Comparison of ENCODE assay signal across 9 cellular contexts in the genomic region with DNA sequence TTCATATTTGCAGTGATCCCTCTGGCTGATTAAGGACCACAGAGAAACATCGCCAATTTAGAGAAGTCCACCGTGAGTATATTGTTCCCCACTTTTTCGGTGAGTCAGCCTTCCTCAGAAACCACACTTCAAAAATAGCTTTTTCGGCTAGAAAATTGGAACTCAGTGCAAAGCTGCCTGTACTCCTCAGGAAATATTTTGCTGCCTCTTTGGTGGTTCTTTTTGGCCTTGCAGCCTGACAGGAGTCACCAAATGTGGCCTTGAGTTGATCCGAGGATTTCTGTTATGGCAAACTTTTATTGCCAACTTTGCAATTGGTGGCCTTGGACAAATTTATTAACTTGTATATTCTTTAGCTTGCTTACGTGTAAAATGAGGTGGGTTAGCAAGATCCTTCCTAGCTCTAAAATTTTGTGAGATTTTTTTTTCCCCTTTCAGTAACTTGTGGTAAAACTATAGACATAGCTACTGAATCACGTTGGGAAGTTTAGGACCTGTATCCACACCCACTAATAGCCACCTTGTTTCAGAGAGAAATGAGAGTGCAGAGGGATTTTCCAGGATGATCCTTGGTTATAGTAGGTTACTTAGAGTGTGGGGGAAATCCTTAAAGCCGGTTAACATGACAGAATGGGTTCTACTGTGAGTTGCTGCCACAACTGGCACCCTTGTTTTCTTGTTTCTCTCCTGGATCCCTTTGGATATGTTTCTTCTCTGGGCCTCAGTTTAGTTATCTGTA. TPM values are rescaled to one million over a fixed set of nuclear protein-coding genes. Genes with fewer than 3 reads are reported as not detected.
DNase-seq lines count a peak whose midpoint lies in the region; ATAC-seq and TF ChIP-seq lines count a peak whose summit lies in the region.
"Had no signal": no experiment of that assay in that cellular context is flagged by ENCODE, and none has a peak within 500 bp of the region (broad histone marks: within the 10 kb centered on the region; RNA-seq: fewer than 3 reads in every experiment).

No MANE protein-coding gene starts in this region.

- peak; percentile 22 to 25 for ATAC-seq in stimulated activated naive B cell treated with anti-CD40 and anti-IgM and Interleukin-4, amounts not matched to agents 10 μg/mL and 1 μg/mL and 100 μg/mL, for 72 hours (replicated peaks)

- H3K36me3 Mint-ChIP-seq in stimulated activated naive B cell treated with anti-CD40 and anti-IgM and Interleukin-4, amounts not matched to agents 10 μg/mL and 1 μg/mL and 100 μg/mL, for 72 hours, result peaks cover 24 to 44% of the 10 kb centered on the region in 2 donors

- H3K4me1 ChIP-seq in GM23248 (ENCODE audit: insufficient read depth), result peaks cover 25% of the 10 kb centered on the region
- peaks cover 4% of the 10 kb centered on the region for H3K4me1 ChIP-seq in hepatocyte (ENCODE audit: insufficient read depth)

- WGBS in GM23248 (ENCODE audit: low coverage in 1 of 2, low lambda C conversion rate in 2 of 2, missing lambda C conversion rate in 2 of 2), 2 experiments, result 25% methylated on average over 8 of the region's 8 CpGs
- 92% methylated on average over 8 of the region's 8 CpGs for WGBS in hepatocyte (ENCODE audit: low lambda C conversion rate, missing lambda C conversion rate)

- peaks cover 22% of the 10 kb centered on the region for H3F3A ChIP-seq in GM23248 (ENCODE audit: insufficient read depth)

- peaks cover 0 to 2% of the 10 kb centered on the region in 2 donors for H3K9me3 Mint-ChIP-seq in stimulated activated naive B cell treated with anti-CD40 and anti-IgM and Interleukin-4, amounts not matched to agents 10 μg/mL and 1 μg/mL and 100 μg/mL, for 72 hours

- no peak for TF ChIP-seq CTCF in hepatocyte (IDR thresholded peaks at IDR 0.05; ENCODE audit: poor library complexity)

- H3K9me3 ChIP-seq in GM23248 (ENCODE audit: low read depth) (no peaks in the 10 kb centered on the region), hepatocyte (ENCODE audit: low read depth) (no peaks in the 10 kb centered on the region)

- DNase-seq in GM23248 (peak; percentile 78), SKM-1 treated with dmso at 0.1 percent for 144 hours (lab: John Stamatoyannopoulos, UW; ENCODE audit: unreplicated experiment) (peak; percentile 73), fibroblast of peridontal ligament (ENCODE audit: extremely low read depth) (peak; percentile 76), NCI-H526 treated with DMSO at 0.1 percent for 48 hours (lab: John Stamatoyannopoulos, UW) (no peak), 8988T (no peak), hepatocyte (ENCODE audit: low spot score) (no peak), NCI-H446 treated with DMSO at 0.1 percent for 48 hours (lab: John Stamatoyannopoulos, UW) (no peak)
- DNase-seq in stimulated activated naive B cell treated with anti-CD40 and anti-IgM and Interleukin-4, amounts not matched to agents 10 μg/mL and 1 μg/mL and 100 μg/mL, for 72 hours, result no peak

- H3K27me3 Mint-ChIP-seq in stimulated activated naive B cell treated with anti-CD40 and anti-IgM and Interleukin-4, amounts not matched to agents 10 μg/mL and 1 μg/mL and 100 μg/mL, for 72 hours, result no peaks in the 10 kb centered on the region

- in situ Hi-C loops in GM23248 (cut with MboI), result no loop called here

- H3K9me2 ChIP-seq in GM23248 (ENCODE audit: insufficient read depth) (no peaks in the 10 kb centered on the region), hepatocyte (replicated peaks; ENCODE audit: insufficient read depth) (no peaks in the 10 kb centered on the region)

- H3K4me3 Mint-ChIP-seq in stimulated activated naive B cell treated with anti-CD40 and anti-IgM and Interleukin-4, amounts not matched to agents 10 μg/mL and 1 μg/mL and 100 μg/mL, for 72 hours, result peak overlapping the region; percentile 52 to 66

- H3K4me2 ChIP-seq in GM23248 (ENCODE audit: unreplicated experiment), result peak overlapping the region; percentile 60
- H3K4me2 ChIP-seq in hepatocyte, result no peak overlapping the region

- H3K27ac ChIP-seq in GM23248, result peak overlapping the region; percentile 53
- H3K27ac ChIP-seq in hepatocyte, result no peak overlapping the region

- H3K4me3 ChIP-seq in GM23248, result no peak overlapping the region
- no peak overlapping the region for H3K4me3 ChIP-seq in hepatocyte

- H3K9ac ChIP-seq in GM23248, result peak overlapping the region; percentile 12; the same call in 1 of the 2 replicates

- H3K27ac Mint-ChIP-seq in stimulated activated naive B cell treated with anti-CD40 and anti-IgM and Interleukin-4, amounts not matched to agents 10 μg/mL and 1 μg/mL and 100 μg/mL, for 72 hours, result peak overlapping the region; percentile 80

- H3K36me3 ChIP-seq in GM23248 (ENCODE audit: low read depth), result no peaks in the 10 kb centered on the region
- H3K36me3 ChIP-seq in hepatocyte (replicated peaks; ENCODE audit: insufficient read depth, low read depth), result no peaks in the 10 kb centered on the region

- H4K20me1 ChIP-seq in GM23248 (ENCODE audit: insufficient read depth) (peaks cover 10% of the 10 kb centered on the region; the same call in 1 of the 2 replicates), hepatocyte (ENCODE audit: insufficient read depth, poor library complexity, severe bottlenecking) (peaks cover 13% of the 10 kb centered on the region)

- H3K79me2 ChIP-seq in GM23248 (ENCODE audit: insufficient read depth) (peaks cover 94% of the 10 kb centered on the region), hepatocyte (peaks cover 73% of the 10 kb centered on the region)

- no peaks in the 10 kb centered on the region for H3K27me3 ChIP-seq in GM23248 (replicated peaks; ENCODE audit: insufficient read depth)
- no peaks in the 10 kb centered on the region for H3K27me3 ChIP-seq in hepatocyte

- H2AFZ ChIP-seq in GM23248 (no peak overlapping the region), hepatocyte (no peak overlapping the region)

- H3K4me1 Mint-ChIP-seq in stimulated activated naive B cell treated with anti-CD40 and anti-IgM and Interleukin-4, amounts not matched to agents 10 μg/mL and 1 μg/mL and 100 μg/mL, for 72 hours, result peaks cover 51 to 73% of the 10 kb centered on the region in 2 donors

RNA-seq across cellular contexts. Expression of a gene that starts 9.9 kb away (rescaled TPM):
- total RNA-seq in GM23248 (2014; rRNA removed; shearing (Covaris generic)), result 94.0 and 98.7 TPM in 2 replicates
- polyA plus RNA-seq in GM23248 (2016; fragmentation: Nextera tagmentation; extraction: Ambion mirVana) (174 and 178 TPM in 2 replicates), hepatocyte (103 and 116 TPM in 2 replicates)
- total RNA-seq in hepatocyte, result 70.4 and 72.2 TPM in 2 replicates

RNA-seq across cellular contexts. Expression of a gene that starts 14.5 kb away (rescaled TPM):
- total RNA-seq in GM23248 (2014; rRNA removed; shearing (Covaris generic)), result 64.0 and 75.1 TPM in 2 replicates
- polyA plus RNA-seq in GM23248 (2016; fragmentation: Nextera tagmentation; extraction: Ambion mirVana) (62.1 and 65.0 TPM in 2 replicates), hepatocyte (43.3 and 58.5 TPM in 2 replicates)
- 59.4 and 59.8 TPM in 2 replicates for total RNA-seq in hepatocyte

RNA-seq across cellular contexts. Expression of a gene that starts 27.8 kb away (rescaled TPM):
- not detected in 2 replicates for total RNA-seq in GM23248 (2014; rRNA removed; shearing (Covaris generic))
- 0.04 TPM in 1 of 2 replicates, not detected in the other for polyA plus RNA-seq in GM23248 (2016; fragmentation: Nextera tagmentation; extraction: Ambion mirVana)
- not detected in 2 replicates for total RNA-seq in hepatocyte
- not detected in 2 replicates for polyA plus RNA-seq in hepatocyte
- total RNA-seq: renal cortical epithelial cell had no signal

RNA-seq across cellular contexts. Expression of a gene that starts 42.5 kb away (rescaled TPM):
- total RNA-seq in GM23248 (2014; rRNA removed; shearing (Covaris generic)), result 27.0 and 35.2 TPM in 2 replicates
- polyA plus RNA-seq in GM23248 (2016; fragmentation: Nextera tagmentation; extraction: Ambion mirVana) (36.9 and 41.4 TPM in 2 replicates), hepatocyte (19.5 and 23.8 TPM in 2 replicates)
- 32.0 and 39.6 TPM in 2 replicates for total RNA-seq in hepatocyte

Comparison
In these comparisons a context has a peak if more than half of its experiments do, and no peak if none do; other contexts are left out.
1. DNase-seq: peak in GM23248 (single experiment), SKM-1 treated with dmso at 0.1 percent for 144 hours (single experiment) and fibroblast of peridontal ligament (single experiment); none in stimulated activated naive B cell treated with anti-CD40 and anti-IgM and Interleukin-4, amounts not matched to agents 10 μg/mL and 1 μg/mL and 100 μg/mL, for 72 hours (single experiment), NCI-H526 treated with DMSO at 0.1 percent for 48 hours (single experiment), 8988T (single experiment), hepatocyte (single experiment) and NCI-H446 treated with DMSO at 0.1 percent for 48 hours (single experiment).